ENCODE assay signal across 11 cellular contexts in genomic region chr9:133048595-133048994, GRCh38. TPM values are rescaled to one million over a fixed set of nuclear protein-coding genes. Genes with fewer than 3 reads are reported as not detected.
DNase-seq lines count a peak whose midpoint lies in the region; ATAC-seq, FAIRE-seq and TF ChIP-seq lines count a peak whose summit lies in the region.
"Had no signal": no experiment of that assay in that cellular context is flagged by ENCODE, and none has a peak within 500 bp of the region (broad histone marks: within the 10 kb centered on the region; RNA-seq: fewer than 3 reads in every experiment).

No MANE protein-coding gene starts in this region.

- FAIRE-seq in GM12892 (lab: Jason Lieb, UNC) (no peak), GM19239 (lab: Jason Lieb, UNC) (no peak)
- FAIRE-seq: islet of Langerhans had no signal

- ATAC-seq in body of pancreas: peak; percentile 87
- ATAC-seq in GM18520 (IDR thresholded peaks at IDR 0.05; ENCODE audit: unreplicated experiment): no peak

- no peak overlapping the region for H2BK5ac ChIP-seq in mesendoderm (ENCODE audit: low read length)

- peak overlapping the region; percentile 81 to 93 (median 86) for H3K27ac ChIP-seq in body of pancreas
- H3K27ac ChIP-seq in mesendoderm (ENCODE audit: low read depth, low read length): no peak overlapping the region
- H3K27ac ChIP-seq: thoracic aorta had no signal

- no peak overlapping the region for H2BK15ac ChIP-seq in mesendoderm (replicated peaks; ENCODE audit: low read depth)

- no peak overlapping the region for H3K4ac ChIP-seq in mesendoderm (ENCODE audit: low read depth, low read length)

- peaks cover 0 to 8% of the 10 kb centered on the region in 2 donors for H3K36me3 ChIP-seq in body of pancreas (replicated peaks in 1 of 2; ENCODE audit: insufficient read depth in 1 of 2, low read depth in 2 of 2)
- H3K36me3 ChIP-seq in mesendoderm (ENCODE audit: control insufficient read depth, insufficient read depth, low read length): peaks cover 16% of the 10 kb centered on the region

- no peak overlapping the region for H3K18ac ChIP-seq in mesendoderm (ENCODE audit: low read length)

- H2AK5ac ChIP-seq in mesendoderm (ENCODE audit: low read length): no peak overlapping the region

- H3K79me1 ChIP-seq in mesendoderm (ENCODE audit: low read length): no peaks in the 10 kb centered on the region

- no peaks in the 10 kb centered on the region for H3K79me2 ChIP-seq in mesendoderm (ENCODE audit: control insufficient read depth, insufficient read depth, low read length)

- peak in 1 of 3 donors; percentile 33 for TF ChIP-seq POLR2A in body of pancreas (IDR thresholded peaks at IDR 0.05)
- TF ChIP-seq POLR2A in GM12892 (IDR thresholded peaks at IDR 0.05; ENCODE audit: low read depth, low read length): no peak

- H3K4me2 ChIP-seq in mesendoderm (ENCODE audit: low read length): no peak overlapping the region
- H3K4me2 ChIP-seq: BLaER1 treated with 17β-estradiol and CSF1 and Interleukin-3, amounts not matched to agents 10 nM and 100 nM had no signal

- H3K9me3 ChIP-seq in body of pancreas: no peaks in the 10 kb centered on the region
- H3K9me3 ChIP-seq: BLaER1 treated with 17β-estradiol and CSF1 and Interleukin-3, amounts not matched to agents 10 nM and 100 nM; thoracic aorta had no signal

- no peak overlapping the region for H4K5ac ChIP-seq in mesendoderm (ENCODE audit: low read length)

- H3K56ac ChIP-seq in mesendoderm (ENCODE audit: low read length): no peak overlapping the region

- H2BK120ac ChIP-seq in mesendoderm (ENCODE audit: low read depth, low read length): no peak overlapping the region

- no peak overlapping the region for H3K23ac ChIP-seq in mesendoderm (ENCODE audit: low read length)

- H4K8ac ChIP-seq in mesendoderm (ENCODE audit: low read depth, low read length): no peak overlapping the region

- TF ChIP-seq CTCF in body of pancreas (IDR thresholded peaks at IDR 0.05): peak; percentile 38 to 95 (median 88)

- H3K4me1 ChIP-seq in body of pancreas (peaks cover 73% of the 10 kb centered on the region), mesendoderm (ENCODE audit: control insufficient read depth, low read depth, low read length) (no peaks in the 10 kb centered on the region)

- peak; percentile 85 for DNase-seq in NCI-H2107 treated with DMSO at 0.1 percent for 48 hours (lab: John Stamatoyannopoulos, UW; ENCODE audit: unreplicated experiment)
- no peak for DNase-seq in NCI-H2107 (lab: John Stamatoyannopoulos, UW)
- DNase-seq in MV-4-11 (lab: John Stamatoyannopoulos, UW): peak; percentile 13
- peak; percentile 93 to 95 (median 95) for DNase-seq in body of pancreas
- DNase-seq in mesendoderm: peak; percentile 51
- no peak for DNase-seq in GM12892 (ENCODE audit: insufficient read length)
- DNase-seq in GM19239 (ENCODE audit: insufficient read length, low spot score): no peak

- H3K9ac ChIP-seq in mesendoderm (ENCODE audit: low read length): no peak overlapping the region

- intact Hi-C loops in body of pancreas (cut with DNase I): no loop called here

- no peaks in the 10 kb centered on the region for H3K27me3 ChIP-seq in body of pancreas
- no peaks in the 10 kb centered on the region for H3K27me3 ChIP-seq in mesendoderm (ENCODE audit: insufficient read depth, low read length, poor library complexity)
- H3K27me3 ChIP-seq: BLaER1 treated with 17β-estradiol and CSF1 and Interleukin-3, amounts not matched to agents 10 nM and 100 nM had no signal

- WGBS in body of pancreas, 2 donors: 19 to 38% methylated on average over 3 to 5 of the region's 5 CpGs
- no CpG with 5 or more reads among the region's 5 CpGs for WGBS in mesendoderm (ENCODE audit: extremely low coverage, insufficient coverage, low lambda C conversion rate)

- no peak overlapping the region for H3K4me3 ChIP-seq in body of pancreas
- H3K4me3 ChIP-seq in mesendoderm (ENCODE audit: low read length): no peak overlapping the region
- H3K4me3 ChIP-seq: BLaER1 treated with 17β-estradiol and CSF1 and Interleukin-3, amounts not matched to agents 10 nM and 100 nM; thoracic aorta had no signal

RNA-seq across cellular contexts. Expression of gene CEL, which starts 13.2 kb away (rescaled TPM):
- total RNA-seq in body of pancreas: 1,000 to 10,000 TPM; 8,438 to 9,209 TPM
- 1.3 TPM for polyA plus RNA-seq in mesendoderm (2013, experiment 1 of 2)
- 1.4 TPM for polyA plus RNA-seq in mesendoderm (2013, experiment 2 of 2)
- 0.17 TPM for polyA plus RNA-seq in GM12892 (2012; ENCODE audit: missing spikeins)

RNA-seq across cellular contexts. Expression of gene GTF3C5, which starts 17.8 kb away (rescaled TPM):
- 10 to 100 TPM; 43.1 to 57.7 TPM for total RNA-seq in body of pancreas
- 58.4 TPM for polyA plus RNA-seq in mesendoderm (2013, experiment 1 of 2)
- 56.3 TPM for polyA plus RNA-seq in mesendoderm (2013, experiment 2 of 2)
- polyA plus RNA-seq in GM12892 (2012; ENCODE audit: missing spikeins): 35.9 TPM

Comparison
In these comparisons a context has a peak if more than half of its experiments do, and no peak if none do; other contexts are left out.
1. DNase-seq: peak in NCI-H2107 treated with DMSO at 0.1 percent for 48 hours (single experiment), MV-4-11 (single experiment), body of pancreas (4 of 4) and mesendoderm (single experiment); none in NCI-H2107 (single experiment), GM12892 (single experiment) and GM19239 (single experiment).